Comparison of ENCODE assay signal across 13 cellular contexts in genomic region chr1:225747566-225747965, GRCh38. TPM values are rescaled to one million over a fixed set of nuclear protein-coding genes. Genes with fewer than 3 reads are reported as not detected.
DNase-seq lines count a peak whose midpoint lies in the region; ATAC-seq, FAIRE-seq and TF ChIP-seq lines count a peak whose summit lies in the region.
"Had no signal": no experiment of that assay in that cellular context is flagged by ENCODE, and none has a peak within 500 bp of the region (broad histone marks: within the 10 kb centered on the region; RNA-seq: fewer than 3 reads in every experiment).

No MANE protein-coding gene starts in this region.

- WGBS in A549 (ENCODE audit: missing lambda C conversion rate), result 93% methylated on average over 7 of the region's 7 CpGs
- WGBS in prostate gland, result 90% methylated on average over 7 of the region's 7 CpGs
- 93% methylated on average over 7 of the region's 7 CpGs for WGBS in HepG2 (ENCODE audit: low lambda C conversion rate)

- POLR2A ChIA-PET in A549 (lab: Yijun Ruan, JAX), result interaction anchor here (0.6 to 2.3 kb wide), 7 partner anchors 11 to 96 kb away, joined by 3 to 26 read pairs (median 8); partner anchors contain the start of genes ENAH and SRP9
- POLR2A ChIA-PET in RWPE1 (lab: Yijun Ruan, JAX; ENCODE audit: low non-redundant PET), result interaction anchor here (1.1 to 1.2 kb wide), 2 partner anchors 9 to 31 kb away, joined by 3 to 6 read pairs; no protein-coding TSS in a partner anchor
- POLR2A ChIA-PET in HepG2 (lab: Yijun Ruan, JAX), result interaction anchor here (0.9 to 5.5 kb wide), 19 partner anchors 9 to 202 kb away, joined by 3 to 60 read pairs (median 5); partner anchors contain the start of gene SRP9

- TF ChIP-seq CTCF in A549 (IDR thresholded peaks at IDR 0.05) (no peak), RWPE1 (conservative IDR thresholded peaks at IDR 0.05; ENCODE audit: low read depth) (no peak), fibroblast of the aortic adventitia (IDR thresholded peaks at IDR 0.05; ENCODE audit: insufficient read depth, low read length) (no peak), prostate gland (IDR thresholded peaks at IDR 0.05) (no peak), HepG2 (CRISPR knock-in tag; IDR thresholded peaks at IDR 0.05) (no peak)

- FAIRE-seq in A549 (lab: Jason Lieb, UNC), result no peak
- no peak for FAIRE-seq in HepG2 (lab: Jason Lieb, UNC)
- FAIRE-seq: frontal cortex, K562, urothelium cell line had no signal

- DNase-seq in A549 (ENCODE audit: low read depth in 1 of 2, low spot score in 1 of 2) (no peak), RWPE1 (ENCODE audit: low spot score) (no peak), fibroblast of the aortic adventitia (ENCODE audit: low read depth) (peak; percentile 49), prostate gland (ENCODE audit: low spot score) (no peak), DMS79 treated with DMSO at 0.1 percent for 48 hours (lab: John Stamatoyannopoulos, UW) (no peak), NCI-H128 (lab: John Stamatoyannopoulos, UW; ENCODE audit: unreplicated experiment) (no peak), NCI-H510A (lab: John Stamatoyannopoulos, UW) (no peak), HepG2 (ENCODE audit: low spot score) (no peak)
- DNase-seq: activated CD4-positive, alpha-beta memory T cell treated with anti-CD3 and anti-CD28 coated beads for 36 hours; activated naive CD4-positive, alpha-beta T cell had no signal

- H4K20me1 ChIP-seq in HepG2 (ENCODE audit: insufficient read depth, low read length), result no peaks in the 10 kb centered on the region

- H3K36me3 ChIP-seq in prostate gland (no peaks in the 10 kb centered on the region), HepG2 (replicated peaks in 1 of 2; ENCODE audit: control insufficient read depth in 1 of 2, insufficient read depth in 2 of 2, low read length in 2 of 2) (no peaks in the 10 kb centered on the region)

- H3K79me2 ChIP-seq in HepG2 (ENCODE audit: insufficient read depth, low read length), result no peaks in the 10 kb centered on the region

- no peak for TF ChIP-seq EP300 in A549 (IDR thresholded peaks at IDR 0.05)
- TF ChIP-seq EP300 in HepG2 (IDR thresholded peaks at IDR 0.05; ENCODE audit: low read depth in 2 of 2, low read length in 2 of 2), result no peak
- no peak for TF ChIP-seq EP300 in HepG2 (CRISPR knock-in tag; IDR thresholded peaks at IDR 0.05; ENCODE audit: borderline replicate concordance)

- no peak for TF ChIP-seq RAD21 in A549 (conservative IDR thresholded peaks at IDR 0.05 in 1 of 2, IDR thresholded peaks at IDR 0.05 in 1 of 2)
- no peak for TF ChIP-seq RAD21 in HepG2 (CRISPR knock-in tag; IDR thresholded peaks at IDR 0.05)

- H3K4me1 ChIP-seq in A549 (peaks cover 31% of the 10 kb centered on the region), prostate gland (replicated peaks) (no peaks in the 10 kb centered on the region), HepG2 (ENCODE audit: insufficient read depth, low read length) (peaks cover 62% of the 10 kb centered on the region)

- in situ Hi-C loops in HepG2 (cut with HindIII; ENCODE audit: extremely low pct_ligation_motif_present, low pct_unique_long_range_greater_than_20kb), result no loop called here

- H3K9me3 ChIP-seq in A549, result no peaks in the 10 kb centered on the region
- no peaks in the 10 kb centered on the region for H3K9me3 ChIP-seq in prostate gland
- H3K9me3 ChIP-seq in HepG2 (ENCODE audit: low read length), result no peaks in the 10 kb centered on the region

- ATAC-seq in A549 (no peak), HepG2 (no peak)

- H2AFZ ChIP-seq in HepG2 (ENCODE audit: low read length), result no peak overlapping the region

- no TSS peak for BruUV-seq in HepG2 (replicated peaks; lab: Mats Ljungman, UMichigan)

- H3K4me2 ChIP-seq in A549 (peak overlapping the region; percentile 93), HepG2 (ENCODE audit: low read depth, low read length) (no peak overlapping the region; the same call in 1 of the 2 replicates)

- no peaks in the 10 kb centered on the region for H3K27me3 ChIP-seq in prostate gland (replicated peaks; ENCODE audit: insufficient read depth)
- H3K27me3 ChIP-seq in HepG2 (ENCODE audit: control insufficient read depth in 1 of 2, insufficient read depth in 2 of 2, low read length in 2 of 2), result no peaks in the 10 kb centered on the region

- H3K9ac ChIP-seq in HepG2 (ENCODE audit: insufficient read depth, low read depth, low read length), result no peak overlapping the region

- peak overlapping the region; percentile 90 to 92 for H3K27ac ChIP-seq in A549
- peak overlapping the region; percentile 94 for H3K27ac ChIP-seq in RWPE1
- peak overlapping the region; percentile 78 to 85 for H3K27ac ChIP-seq in prostate gland
- H3K27ac ChIP-seq in HepG2 (ENCODE audit: extremely low read length, insufficient read depth, low read length), result no peak overlapping the region

- TF ChIP-seq POLR2A in A549 (IDR thresholded peaks at IDR 0.05; ENCODE audit: low read length) (no peak), prostate gland (IDR thresholded peaks at IDR 0.05) (no peak), HepG2 (IDR thresholded peaks at IDR 0.05; ENCODE audit: insufficient read depth in 1 of 2, low read depth in 2 of 2, low read length in 2 of 2) (no peak)

- intact Hi-C loops in prostate gland (cut with DNase I), result loop anchor here (5.0 kb wide), 1 partner anchor 85 kb away; no protein-coding TSS in a partner anchor
- intact Hi-C loops in HepG2 (cut with micrococcal nuclease; ENCODE audit: unreplicated experiment), result no loop called here

- H3K4me3 ChIP-seq in A549, result no peak overlapping the region
- H3K4me3 ChIP-seq in fibroblast of the aortic adventitia (ENCODE audit: low read depth, low read length), result no peak overlapping the region
- H3K4me3 ChIP-seq in prostate gland, result no peak overlapping the region
- H3K4me3 ChIP-seq in HepG2 (replicated peaks in 1 of 3; ENCODE audit: insufficient read depth in 1 of 3, low read depth in 2 of 3, low read length in 3 of 3), result no peak overlapping the region
- H3K4me3 ChIP-seq: K562 had no signal

- CTCF ChIA-PET in A549 (lab: Yijun Ruan, JAX), result interaction anchor here (0.6 to 2.7 kb wide), 11 partner anchors 9 to 273 kb away, joined by 3 to 18 read pairs (median 5); no protein-coding TSS in a partner anchor
- CTCF ChIA-PET in RWPE1 (lab: Yijun Ruan, JAX), result interaction anchor here (0.6 to 1.6 kb wide), 5 partner anchors 12 to 336 kb away, joined by 3 to 6 read pairs (median 3); partner anchors contain the start of gene SRP9
- CTCF ChIA-PET in HepG2 (lab: Yijun Ruan, JAX; ENCODE audit: low intra/inter-chr PET ratio, low total read pairs), result no interaction called here

TF ChIP-seq in A549, 52 proteins besides CTCF, POLR2A, EP300 and RAD21 (continues in another document):
- TF ChIP-seq USF2 (IDR thresholded peaks at IDR 0.05) (no peak), CBX2 (IDR thresholded peaks at IDR 0.05; ENCODE audit: borderline replicate concordance, low read depth) (no peak), KDM5A (IDR thresholded peaks at IDR 0.05) (no peak)

TF ChIP-seq in HepG2, 621 proteins besides CTCF, POLR2A, EP300 and RAD21:
- TF ChIP-seq SP4 (CRISPR knock-in tag; IDR thresholded peaks at IDR 0.05), result no peak
TF ChIP-seq in HepG2: peak in this region for 0.

RNA-seq across cellular contexts. Expression of gene SRP9, which starts 30.1 kb away (rescaled TPM):
- polyA plus RNA-seq in A549 (2011; rRNA removed) (512 and 629 TPM in 2 replicates), A549 (2017; fragmentation: RNase III; extraction: RNeasy Plus Mini Kit Qiagen cat#74134 plus additional on column Dnase treatment) (341 to 356 TPM (median 352 TPM) in 3 replicates), HepG2 (2011; rRNA removed) (217 and 307 TPM in 2 replicates)
- 172 and 189 TPM in 2 replicates for polyA plus RNA-seq in A549 (2012; cell fraction: cytosol; rRNA removed)
- polyA plus RNA-seq in A549 (2012; cell fraction: nucleus; rRNA removed), result 80.1 and 189 TPM in 2 replicates
- 144 and 217 TPM in 2 replicates for polyA minus RNA-seq in A549 (2011; rRNA and poly(A)+ RNA removed)
- total RNA-seq in fibroblast of the aortic adventitia (ENCODE audit: low replicate concordance) (117 and 330 TPM in 2 replicates), prostate gland (100 to 1,000 TPM; 168 to 324 TPM), HepG2 (2016; rRNA removed; fragmentation: Illumina TruSeq; extraction: Trizol) (251 and 524 TPM in 2 replicates)
- total RNA-seq in HepG2 (2016; cell fraction: cytosol; rRNA removed; fragmentation: Illumina TruSeq; extraction: Trizol; ENCODE audit: low read depth), result 34.2 and 43.4 TPM in 2 replicates
- 284 and 524 TPM in 2 replicates for total RNA-seq in HepG2 (2016; cell fraction: insoluble cytoplasmic fraction; rRNA removed; fragmentation: Illumina TruSeq; extraction: Trizol)
- total RNA-seq in HepG2 (2016; cell fraction: membrane; rRNA removed; fragmentation: Illumina TruSeq; extraction: Trizol), result 119 and 121 TPM in 2 replicates
- total RNA-seq in HepG2 (2016; cell fraction: nucleus; rRNA removed; fragmentation: Illumina TruSeq; extraction: Trizol), result 114 and 119 TPM in 2 replicates
- 155 and 238 TPM in 2 replicates for polyA plus RNA-seq in HepG2 (2011; cell fraction: cytosol; rRNA removed)
- 51.6 and 71.1 TPM in 2 replicates for polyA plus RNA-seq in HepG2 (2011; cell fraction: nucleus; rRNA removed)
- 199 and 240 TPM in 2 replicates for polyA plus RNA-seq in HepG2 (2012)
- 47.7 and 66.3 TPM in 2 replicates for polyA plus RNA-seq in HepG2 (2016; cell fraction: cytosol; fragmentation: Illumina TruSeq; extraction: Trizol; ENCODE audit: low read depth)
- polyA plus RNA-seq in HepG2 (2016; cell fraction: insoluble cytoplasmic fraction; fragmentation: Illumina TruSeq; extraction: Trizol; ENCODE audit: low read depth), result 592 and 651 TPM in 2 replicates
- polyA plus RNA-seq in HepG2 (2016; cell fraction: membrane; fragmentation: Illumina TruSeq; extraction: Trizol; ENCODE audit: low read depth), result 142 and 155 TPM in 2 replicates
- polyA plus RNA-seq in HepG2 (2016; cell fraction: nucleus; fragmentation: Illumina TruSeq; extraction: Trizol; ENCODE audit: insufficient read depth, low read depth), result 229 and 237 TPM in 2 replicates
- 170 and 215 TPM in 2 replicates for polyA minus RNA-seq in HepG2 (2011; rRNA and poly(A)+ RNA removed; ENCODE audit: low replicate concordance)
- 83.5 and 103 TPM in 2 replicates for polyA minus RNA-seq in HepG2 (2011; cell fraction: cytosol; rRNA and poly(A)+ RNA removed)
- 38.2 and 45.3 TPM in 2 replicates for polyA minus RNA-seq in HepG2 (2011; cell fraction: nucleus; rRNA and poly(A)+ RNA removed)
